In the genomic region with DNA sequence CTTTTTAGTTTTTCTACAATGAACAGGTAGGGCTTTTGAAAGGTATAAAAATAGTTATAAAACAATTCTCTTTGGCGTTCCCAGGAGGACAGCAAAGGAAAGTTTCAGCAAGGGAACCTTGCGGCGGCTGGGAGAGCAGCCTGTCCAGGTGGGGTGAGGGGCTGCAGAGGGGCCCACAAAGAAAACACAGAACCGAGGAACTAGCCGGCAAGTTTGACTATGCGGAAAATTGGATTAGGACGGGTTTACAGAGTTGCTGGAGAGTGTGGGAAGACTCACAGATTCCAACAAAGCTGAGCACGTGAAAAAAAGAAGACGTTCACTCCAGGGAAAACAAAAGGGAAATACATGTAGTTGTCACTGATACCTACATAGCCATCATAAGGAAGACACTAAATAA, we compare ENCODE assay signal across 34 cellular contexts. TPM values are rescaled to one million over a fixed set of nuclear protein-coding genes. Genes with fewer than 3 reads are reported as not detected.
DNase-seq lines count a peak whose midpoint lies in the region; ATAC-seq and TF ChIP-seq lines count a peak whose summit lies in the region.
"Had no signal": no experiment of that assay in that cellular context is flagged by ENCODE, and none has a peak within 500 bp of the region (broad histone marks: within the 10 kb centered on the region; RNA-seq: fewer than 3 reads in every experiment).

No MANE protein-coding gene starts in this region.

- no peaks in the 10 kb centered on the region for H3K9me3 Mint-ChIP-seq in endothelial cell (ENCODE audit: unreplicated experiment)
- H3K9me3 Mint-ChIP-seq in neural crest cell = peaks cover 5% of the 10 kb centered on the region
- H3K9me3 Mint-ChIP-seq: HFFc6, natural killer cell had no signal

- intact Hi-C loops in Right ventricle myocardium superior (cut with DNase I) = no loop called here

- peaks cover 4% of the 10 kb centered on the region for H3K27me3 Mint-ChIP-seq in endothelial cell (ENCODE audit: unreplicated experiment)
- H3K27me3 Mint-ChIP-seq in neural crest cell (ENCODE audit: low read depth) = peaks cover 7% of the 10 kb centered on the region

- peak overlapping the region; percentile 6 for H3K27ac ChIP-seq in cardiac muscle cell
- H3K27ac ChIP-seq: 22Rv1, heart left ventricle, lower lobe of right lung, transverse colon had no signal

- no peaks in the 10 kb centered on the region for H3K36me3 Mint-ChIP-seq in endothelial cell (ENCODE audit: low read depth, unreplicated experiment)
- H3K36me3 Mint-ChIP-seq in neural crest cell (ENCODE audit: low read depth) = no peaks in the 10 kb centered on the region
- H3K36me3 Mint-ChIP-seq: activated CD8-positive, alpha-beta memory T cell treated with anti-CD3 and anti-CD28 coated beads, Interleukin-2, amount 10 ng/mL, durations not matched to agents 7 days and 5 days; natural killer cell had no signal

- TF ChIP-seq CTCF in cardiac muscle cell (IDR thresholded peaks at IDR 0.05; ENCODE audit: low read depth, low read length) (no peak), endothelial cell (IDR thresholded peaks at IDR 0.05; ENCODE audit: unreplicated experiment) (no peak), neural crest cell (conservative IDR thresholded peaks at IDR 0.05) (no peak), GM10266 (IDR thresholded peaks at IDR 0.05; ENCODE audit: control insufficient read depth, insufficient read depth, low read depth, missing control alignments) (no peak)

- H3K27me3 ChIP-seq in cardiac muscle cell = no peaks in the 10 kb centered on the region
- H3K27me3 ChIP-seq: MG63 had no signal

- H3K27ac Mint-ChIP-seq in endothelial cell (ENCODE audit: unreplicated experiment) (peak overlapping the region; percentile 93), neural crest cell (ENCODE audit: unreplicated experiment) (peak overlapping the region; percentile 86)
- H3K27ac Mint-ChIP-seq: activated CD8-positive, alpha-beta memory T cell treated with anti-CD3 and anti-CD28 coated beads, Interleukin-2, amount 10 ng/mL, durations not matched to agents 7 days and 5 days; HFFc6; natural killer cell; T-helper 1 cell treated with Interleukin-12 subunit alpha and Interleukin-12 subunit beta and Interleukin-4 antibody, amounts not matched to agents 30 μg/mL and 1 μg/mL, for 36 hours had no signal

- no peak overlapping the region for H3K4me3 ChIP-seq in cardiac muscle cell
- H3K4me3 ChIP-seq: heart left ventricle, lower lobe of right lung, MG63, mucosa of descending colon, transverse colon had no signal

- H3K36me3 ChIP-seq in cardiac muscle cell = no peaks in the 10 kb centered on the region
- H3K36me3 ChIP-seq: heart left ventricle, lower lobe of right lung, MG63, transverse colon had no signal

- no peaks in the 10 kb centered on the region for H3K9me3 ChIP-seq in cardiac muscle cell (ENCODE audit: low read depth)
- H3K9me3 ChIP-seq: Caco-2, heart left ventricle, lower lobe of right lung, MG63, mucosa of descending colon, SK-N-SH, transverse colon had no signal

- H3K4me3 Mint-ChIP-seq in endothelial cell (ENCODE audit: unreplicated experiment) = no peak overlapping the region
- no peak overlapping the region for H3K4me3 Mint-ChIP-seq in neural crest cell
- H3K4me3 Mint-ChIP-seq: activated CD8-positive, alpha-beta memory T cell treated with anti-CD3 and anti-CD28 coated beads, Interleukin-2, amount 10 ng/mL, durations not matched to agents 7 days and 5 days; HFFc6; natural killer cell; T-helper 1 cell treated with Interleukin-12 subunit alpha and Interleukin-12 subunit beta and Interleukin-4 antibody, amounts not matched to agents 30 μg/mL and 1 μg/mL, for 36 hours had no signal

- H3K4me1 Mint-ChIP-seq in endothelial cell (ENCODE audit: unreplicated experiment) (peaks cover 12% of the 10 kb centered on the region), neural crest cell (peaks cover 17% of the 10 kb centered on the region)
- H3K4me1 Mint-ChIP-seq: activated CD8-positive, alpha-beta memory T cell treated with anti-CD3 and anti-CD28 coated beads, Interleukin-2, amount 10 ng/mL, durations not matched to agents 7 days and 5 days had no signal

- DNase-seq in cardiac muscle cell (ENCODE audit: low read depth in 1 of 2, low spot score in 1 of 2) = no peak
- DNase-seq in Right ventricle myocardium superior = no peak
- DNase-seq in endothelial cell (ENCODE audit: low spot score) = peak; percentile 14
- no peak for DNase-seq in neural crest cell (ENCODE audit: low read depth, low spot score)
- DNase-seq in dermis blood vessel endothelial cell = no peak
- no peak for DNase-seq in GM10266 (ENCODE audit: extremely low spot score)
- DNase-seq: activated CD8-positive, alpha-beta memory T cell treated with anti-CD3 and anti-CD28 coated beads, Interleukin-2, amount 10 ng/mL, durations not matched to agents 7 days and 5 days; activated T-cell treated with anti-CD3 and anti-CD28 coated beads, Interleukin-2, amount 50 U/mL, for 48 hours; C1 segment of cervical spinal cord; Caco-2; central memory CD4-positive, alpha-beta T cell; DMS79; foreskin melanocyte; GF-D8; heart left ventricle; HFFc6; KG1; lower lobe of right lung; MG63; mucosa of descending colon; natural killer cell; NCI-H1105; NCI-H1930; NCI-H524; NK-92 treated with Interleukin-12 subunit alpha and Interleukin-12 subunit beta, amount 100 ng/mL, for 24 hours; PC-3; posterior cingulate gyrus; SK-N-SH; stimulated activated CD4-positive, alpha-beta T cell treated with anti-CD3 and anti-CD28 coated beads, Interleukin-4, amount 100 ng/mL, for 4 hours; transverse colon had no signal

- ATAC-seq in Right ventricle myocardium superior (ENCODE audit: poor library complexity) (no peak), GM18861 (IDR thresholded peaks at IDR 0.05; ENCODE audit: unreplicated experiment) (no peak), HG03095 (IDR thresholded peaks at IDR 0.05; ENCODE audit: unreplicated experiment) (no peak)
- ATAC-seq: activated CD8-positive, alpha-beta memory T cell treated with anti-CD3 and anti-CD28 coated beads, Interleukin-2, amount 10 ng/mL, durations not matched to agents 7 days and 5 days; heart left ventricle; lower lobe of right lung; mucosa of descending colon; natural killer cell; PC-3 had no signal

- H3K4me1 ChIP-seq in cardiac muscle cell (ENCODE audit: low read depth) = peaks cover 6% of the 10 kb centered on the region
- H3K4me1 ChIP-seq: Caco-2, heart left ventricle, lower lobe of right lung, transverse colon had no signal

RNA-seq across cellular contexts. Expression of a gene that starts 40.2 kb away (rescaled TPM):
- total RNA-seq in cardiac muscle cell (17.4 and 23.9 TPM in 2 replicates), Right ventricle myocardium superior (16.7 TPM), endothelial cell (ENCODE audit: unreplicated experiment) (24.9 TPM), neural crest cell (44.9 and 49.9 TPM in 2 replicates), dermis blood vessel endothelial cell (15.0 and 16.1 TPM in 2 replicates)
- polyA plus RNA-seq in cardiac muscle cell = 19.3 and 22.2 TPM in 2 replicates

RNA-seq across cellular contexts. Expression of a gene that starts 41.5 kb away (rescaled TPM):
- 46.5 and 79.3 TPM in 2 replicates for total RNA-seq in cardiac muscle cell
- polyA plus RNA-seq in cardiac muscle cell = 49.3 and 106 TPM in 2 replicates
- 104 TPM for total RNA-seq in Right ventricle myocardium superior
- total RNA-seq in endothelial cell (ENCODE audit: unreplicated experiment) = 141 TPM
- total RNA-seq in neural crest cell = 130 and 136 TPM in 2 replicates
- 88.3 and 129 TPM in 2 replicates for total RNA-seq in dermis blood vessel endothelial cell
